1 cellular context compared by ENCODE assay signal in the genomic region with DNA sequence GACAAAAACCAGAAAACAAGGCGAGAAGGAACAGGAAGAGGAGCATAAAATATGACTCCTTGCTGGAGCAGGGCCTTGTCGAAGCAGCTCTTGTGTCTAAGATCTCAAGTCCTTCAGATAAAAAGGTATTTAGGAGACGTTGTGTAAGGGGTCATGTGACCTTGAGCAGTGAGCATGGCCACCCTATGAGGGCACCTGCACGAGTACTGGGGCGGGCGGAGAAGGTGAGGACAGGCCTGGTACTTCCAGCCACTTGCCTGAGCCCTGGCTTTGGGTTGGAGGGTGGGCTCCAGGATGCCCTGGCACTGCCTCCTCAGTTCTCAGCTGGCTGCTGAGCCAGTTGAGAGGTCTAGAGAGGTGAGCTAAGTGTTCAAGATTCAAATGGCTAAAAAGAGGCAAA.
TF ChIP-seq lines count a peak whose summit lies in the region.

No MANE protein-coding gene starts in this region.

TF ChIP-seq in K562, 482 proteins besides CTCF, POLR2A, EP300 and RAD21 (continued from another document):
- TF ChIP-seq, protein P1, sequence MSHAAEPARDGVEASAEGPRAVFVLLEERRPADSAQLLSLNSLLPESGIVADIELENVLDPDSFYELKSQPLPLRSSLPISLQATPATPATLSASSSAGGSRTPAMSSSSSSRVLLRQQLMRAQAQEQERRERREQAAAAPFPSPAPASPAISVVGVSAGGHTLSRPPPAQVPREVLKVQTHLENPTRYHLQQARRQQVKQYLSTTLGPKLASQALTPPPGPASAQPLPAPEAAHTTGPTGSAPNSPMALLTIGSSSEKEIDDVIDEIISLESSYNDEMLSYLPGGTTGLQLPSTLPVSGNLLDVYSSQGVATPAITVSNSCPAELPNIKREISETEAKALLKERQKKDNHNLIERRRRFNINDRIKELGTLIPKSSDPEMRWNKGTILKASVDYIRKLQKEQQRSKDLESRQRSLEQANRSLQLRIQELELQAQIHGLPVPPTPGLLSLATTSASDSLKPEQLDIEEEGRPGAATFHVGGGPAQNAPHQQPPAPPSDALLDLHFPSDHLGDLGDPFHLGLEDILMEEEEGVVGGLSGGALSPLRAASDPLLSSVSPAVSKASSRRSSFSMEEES (CRISPR knock-in tag; IDR thresholded peaks at IDR 0.05), result peak; percentile 65
- TF ChIP-seq ZNF830 (CRISPR knock-in tag; IDR thresholded peaks at IDR 0.05), result no peak
- TF ChIP-seq BRD9 (IDR thresholded peaks at IDR 0.05; ENCODE audit: low read depth, partially characterized antibody), result no peak
